In the genomic region with DNA sequence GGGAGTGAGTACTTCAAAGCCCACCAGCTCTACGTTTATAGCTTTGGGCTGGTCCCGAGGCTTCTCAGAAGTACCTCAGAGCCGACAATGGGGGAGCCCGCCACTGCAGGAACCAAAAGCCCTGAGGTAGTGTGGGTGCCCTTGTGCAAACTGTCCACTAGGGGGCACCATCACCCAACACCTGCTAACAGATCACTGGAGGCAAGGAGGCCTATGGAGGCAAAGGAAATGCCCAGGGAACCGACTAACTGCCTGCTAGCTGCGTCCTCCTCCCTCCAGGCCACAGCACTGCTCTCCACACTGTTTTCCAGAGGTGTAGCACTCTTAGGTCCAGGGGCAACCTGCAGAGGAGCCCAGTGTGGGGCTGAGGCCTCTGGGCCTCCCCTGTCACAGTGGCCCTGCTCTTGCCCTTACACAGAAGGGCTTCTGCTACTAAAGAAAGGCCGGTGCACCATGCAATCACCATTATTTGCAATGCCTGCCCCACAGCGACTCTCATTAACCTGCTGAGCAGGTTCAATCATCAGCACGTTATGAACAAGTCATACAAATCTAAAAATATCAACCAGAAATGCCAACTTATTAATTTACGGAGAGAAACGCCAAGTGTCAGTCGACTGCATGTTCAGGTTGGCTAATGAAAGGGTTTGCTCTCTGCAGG, we compare ENCODE assay signal across 8 cellular contexts.
DNase-seq lines count a peak whose midpoint lies in the region; ATAC-seq and TF ChIP-seq lines count a peak whose summit lies in the region.

No MANE protein-coding gene starts in this region.

- H3K36me3 ChIP-seq in HCT116 (ENCODE audit: control insufficient read depth in 1 of 2, insufficient read depth in 2 of 2, low read length in 2 of 2) = no peaks in the 10 kb centered on the region
- H3K36me3 ChIP-seq in MM.1S (replicated peaks; ENCODE audit: insufficient read depth, low read length) = no peaks in the 10 kb centered on the region
- H3K36me3 ChIP-seq in SJCRH30 = no peaks in the 10 kb centered on the region

- no peak for TF ChIP-seq RAD21 in HCT116 (IDR thresholded peaks at IDR 0.05; ENCODE audit: low read depth)

- H3K9me3 ChIP-seq in HCT116 (ENCODE audit: control insufficient read depth in 1 of 2, insufficient read depth in 1 of 2, low read depth in 1 of 2, low read length in 2 of 2) (no peaks in the 10 kb centered on the region), MM.1S (replicated peaks; ENCODE audit: insufficient read depth, low read length) (no peaks in the 10 kb centered on the region), SJCRH30 (replicated peaks) (no peaks in the 10 kb centered on the region)

- no peaks in the 10 kb centered on the region for H3F3A ChIP-seq in MM.1S (ENCODE audit: insufficient read depth, low read length)

- no peaks in the 10 kb centered on the region for H3K9me2 ChIP-seq in HCT116 (ENCODE audit: insufficient read depth)
- H3K9me2 ChIP-seq in MM.1S (replicated peaks; ENCODE audit: insufficient read depth, low read length) = no peaks in the 10 kb centered on the region

- ATAC-seq in HCT116 = peak; percentile 89

- H3K4me1 ChIP-seq in HCT116 (ENCODE audit: control insufficient read depth in 1 of 2, insufficient read depth in 2 of 2, low read length in 2 of 2) (peaks cover 33 to 40% of the 10 kb centered on the region in 2 experiments), MM.1S (ENCODE audit: low read length) (no peaks in the 10 kb centered on the region), SJCRH30 (0 out of 2 replicates have a peak, but pooled peaks cover 5% of the 10 kb centered on the region)

- TF ChIP-seq CTCF in HCT116 (IDR thresholded peaks at IDR 0.05 in 2 of 3, conservative IDR thresholded peaks at IDR 0.05 in 1 of 3; ENCODE audit: borderline replicate concordance in 1 of 3, insufficient read depth in 1 of 3, low read depth in 2 of 3, low read length in 2 of 3) = peak in 2 of 3 experiments; percentile 98; a peak in 4 of 6 replicates
- TF ChIP-seq CTCF in MM.1S (IDR thresholded peaks at IDR 0.05; ENCODE audit: low read length) = peak; percentile 98

- BruUV-seq in HCT116 (replicated peaks; lab: Mats Ljungman, UMichigan) = no TSS peak

- intact Hi-C loops in HCT116 (cut with micrococcal nuclease) = loop anchor here (1.0 to 10.0 kb wide), 2 partner anchors 305 to 756 kb away; a partner anchor contains a TSS

- H4K20me1 ChIP-seq in HCT116 (ENCODE audit: insufficient read depth) = no peaks in the 10 kb centered on the region
- no peaks in the 10 kb centered on the region for H4K20me1 ChIP-seq in MM.1S (ENCODE audit: insufficient read depth, low read length)

- RAD21 ChIA-PET in HCT116 (lab: Charles Lee; ENCODE audit: low non-redundant PET in 1 of 2, low total read pairs in 2 of 2, uncharacterized antibody in 2 of 2, unreplicated experiment in 2 of 2) = interaction anchor here in 1 of 2 experiments (0.8 kb wide), 1 partner anchor 252 kb away, joined by 3 read pairs; no protein-coding TSS in a partner anchor

- DNase-seq in GM04504 (ENCODE audit: low read depth) = peak; percentile 59
- peak; percentile 86 for DNase-seq in HCT116 (ENCODE audit: low read depth, low spot score)
- DNase-seq in MM.1S = peak; percentile 80
- DNase-seq in SJCRH30 = peak; percentile 80 to 94
- peak in 3 of 4 experiments; percentile 11 to 35 (median 29) for DNase-seq in activated naive CD4-positive, alpha-beta T cell (lab: John Stamatoyannopoulos, UW)
- peak; percentile 79 for DNase-seq in glomerular visceral epithelial cell (ENCODE audit: extremely low spot score)
- peak; percentile 73 for DNase-seq in pons (ENCODE audit: low spot score)
- DNase-seq in ureter (ENCODE audit: low spot score) = peak; percentile 70

- H3K4me3 ChIP-seq in HCT116 (replicated peaks in 1 of 2; ENCODE audit: low read depth in 1 of 2, low read length in 2 of 2) (peak overlapping the region; percentile 15 to 49), MM.1S (ENCODE audit: low read length) (peak overlapping the region; percentile 21; the same call in 1 of the 2 replicates), SJCRH30 (no peak overlapping the region)

- peak overlapping the region; percentile 83 for H3K4me2 ChIP-seq in HCT116 (ENCODE audit: low read length)
- H3K4me2 ChIP-seq in MM.1S (ENCODE audit: low read depth, low read length) = peak overlapping the region; percentile 70

- H3K27ac ChIP-seq in HCT116 (ENCODE audit: low read depth, low read length) (peak overlapping the region; percentile 78), MM.1S (ENCODE audit: low read length) (no peak overlapping the region), SJCRH30 (no peak overlapping the region)

- CTCF ChIA-PET in HCT116 (lab: Charles Lee) = interaction anchor here (0.6 to 2.4 kb wide), 19 partner anchors 9 to 753 kb away, joined by 3 to 25 read pairs (median 4); a partner anchor contains a TSS

- no peaks in the 10 kb centered on the region for H3K79me2 ChIP-seq in HCT116 (ENCODE audit: insufficient read depth, low read length)
- no peaks in the 10 kb centered on the region for H3K79me2 ChIP-seq in MM.1S (ENCODE audit: low read length)

- H2AFZ ChIP-seq in HCT116 (ENCODE audit: low read depth, low read length, poor library complexity, severe bottlenecking) (no peak overlapping the region), MM.1S (ENCODE audit: low read length) (peak overlapping the region; percentile 84)

- POLR2A ChIA-PET in HCT116 (lab: Charles Lee) = interaction anchor here (0.6 to 1.4 kb wide), 4 partner anchors 16 to 307 kb away, joined by 3 to 7 read pairs (median 4); a partner anchor contains a TSS

- H3K9ac ChIP-seq in HCT116 (ENCODE audit: low read length) (peak overlapping the region; percentile 68), MM.1S (ENCODE audit: low read length) (peak overlapping the region; percentile 6; the same call in 1 of the 2 replicates)

- H3K27me3 ChIP-seq in HCT116 (ENCODE audit: insufficient read depth, low read length) (no peaks in the 10 kb centered on the region), MM.1S (replicated peaks; ENCODE audit: insufficient read depth, low read length) (no peaks in the 10 kb centered on the region), SJCRH30 (no peaks in the 10 kb centered on the region)

- no peak for TF ChIP-seq POLR2A in HCT116 (IDR thresholded peaks at IDR 0.05; ENCODE audit: borderline replicate concordance, extremely low read depth, insufficient read depth, insufficient read length)

TF ChIP-seq in HCT116, 20 proteins besides CTCF, POLR2A, EP300 and RAD21:
- TF ChIP-seq TCF7L2 (IDR thresholded peaks at IDR 0.05; ENCODE audit: borderline replicate concordance, extremely low read depth, insufficient read depth, insufficient read length) = peak; percentile 53
- no peak for TF ChIP-seq EZH2phosphoT487 (IDR thresholded peaks at IDR 0.05; ENCODE audit: borderline replicate concordance)
- TF ChIP-seq CBX3 (IDR thresholded peaks at IDR 0.05; ENCODE audit: low read depth) = no peak
- TF ChIP-seq, protein P1, sequence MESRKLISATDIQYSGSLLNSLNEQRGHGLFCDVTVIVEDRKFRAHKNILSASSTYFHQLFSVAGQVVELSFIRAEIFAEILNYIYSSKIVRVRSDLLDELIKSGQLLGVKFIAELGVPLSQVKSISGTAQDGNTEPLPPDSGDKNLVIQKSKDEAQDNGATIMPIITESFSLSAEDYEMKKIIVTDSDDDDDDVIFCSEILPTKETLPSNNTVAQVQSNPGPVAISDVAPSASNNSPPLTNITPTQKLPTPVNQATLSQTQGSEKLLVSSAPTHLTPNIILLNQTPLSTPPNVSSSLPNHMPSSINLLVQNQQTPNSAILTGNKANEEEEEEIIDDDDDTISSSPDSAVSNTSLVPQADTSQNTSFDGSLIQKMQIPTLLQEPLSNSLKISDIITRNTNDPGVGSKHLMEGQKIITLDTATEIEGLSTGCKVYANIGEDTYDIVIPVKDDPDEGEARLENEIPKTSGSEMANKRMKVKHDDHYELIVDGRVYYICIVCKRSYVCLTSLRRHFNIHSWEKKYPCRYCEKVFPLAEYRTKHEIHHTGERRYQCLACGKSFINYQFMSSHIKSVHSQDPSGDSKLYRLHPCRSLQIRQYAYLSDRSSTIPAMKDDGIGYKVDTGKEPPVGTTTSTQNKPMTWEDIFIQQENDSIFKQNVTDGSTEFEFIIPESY (IDR thresholded peaks at IDR 0.05; ENCODE audit: extremely low read depth, insufficient replicate concordance, low read length) = no peak
- no peak for TF ChIP-seq EZH2 (IDR thresholded peaks at IDR 0.05)
- no peak for TF ChIP-seq ZNF274 (IDR thresholded peaks at IDR 0.05; ENCODE audit: low read depth, low read length)
- peak; percentile 35 for TF ChIP-seq YY1 (IDR thresholded peaks at IDR 0.05; ENCODE audit: extremely low read depth, insufficient replicate concordance, low read depth, low read length)
- TF ChIP-seq, protein P2, sequence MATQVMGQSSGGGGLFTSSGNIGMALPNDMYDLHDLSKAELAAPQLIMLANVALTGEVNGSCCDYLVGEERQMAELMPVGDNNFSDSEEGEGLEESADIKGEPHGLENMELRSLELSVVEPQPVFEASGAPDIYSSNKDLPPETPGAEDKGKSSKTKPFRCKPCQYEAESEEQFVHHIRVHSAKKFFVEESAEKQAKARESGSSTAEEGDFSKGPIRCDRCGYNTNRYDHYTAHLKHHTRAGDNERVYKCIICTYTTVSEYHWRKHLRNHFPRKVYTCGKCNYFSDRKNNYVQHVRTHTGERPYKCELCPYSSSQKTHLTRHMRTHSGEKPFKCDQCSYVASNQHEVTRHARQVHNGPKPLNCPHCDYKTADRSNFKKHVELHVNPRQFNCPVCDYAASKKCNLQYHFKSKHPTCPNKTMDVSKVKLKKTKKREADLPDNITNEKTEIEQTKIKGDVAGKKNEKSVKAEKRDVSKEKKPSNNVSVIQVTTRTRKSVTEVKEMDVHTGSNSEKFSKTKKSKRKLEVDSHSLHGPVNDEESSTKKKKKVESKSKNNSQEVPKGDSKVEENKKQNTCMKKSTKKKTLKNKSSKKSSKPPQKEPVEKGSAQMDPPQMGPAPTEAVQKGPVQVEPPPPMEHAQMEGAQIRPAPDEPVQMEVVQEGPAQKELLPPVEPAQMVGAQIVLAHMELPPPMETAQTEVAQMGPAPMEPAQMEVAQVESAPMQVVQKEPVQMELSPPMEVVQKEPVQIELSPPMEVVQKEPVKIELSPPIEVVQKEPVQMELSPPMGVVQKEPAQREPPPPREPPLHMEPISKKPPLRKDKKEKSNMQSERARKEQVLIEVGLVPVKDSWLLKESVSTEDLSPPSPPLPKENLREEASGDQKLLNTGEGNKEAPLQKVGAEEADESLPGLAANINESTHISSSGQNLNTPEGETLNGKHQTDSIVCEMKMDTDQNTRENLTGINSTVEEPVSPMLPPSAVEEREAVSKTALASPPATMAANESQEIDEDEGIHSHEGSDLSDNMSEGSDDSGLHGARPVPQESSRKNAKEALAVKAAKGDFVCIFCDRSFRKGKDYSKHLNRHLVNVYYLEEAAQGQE (IDR thresholded peaks at IDR 0.05; ENCODE audit: low read depth) = no peak
- TF ChIP-seq, protein P3, sequence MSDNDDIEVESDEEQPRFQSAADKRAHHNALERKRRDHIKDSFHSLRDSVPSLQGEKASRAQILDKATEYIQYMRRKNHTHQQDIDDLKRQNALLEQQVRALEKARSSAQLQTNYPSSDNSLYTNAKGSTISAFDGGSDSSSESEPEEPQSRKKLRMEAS (IDR thresholded peaks at IDR 0.05) = no peak
- TF ChIP-seq EGR1 (IDR thresholded peaks at IDR 0.05; ENCODE audit: low read depth) = no peak
- TF ChIP-seq ZFX (IDR thresholded peaks at IDR 0.05) = peak; percentile 34; the same call in 1 of the 2 replicates

Comparison
In these comparisons a context has a peak if more than half of its experiments do, and no peak if none do; other contexts are left out.
1. DNase-seq: peak in every context shown above with its lines; median percentile 87 in SJCRH30; 86 in HCT116; 80 in MM.1S; 79 in glomerular visceral epithelial cell; 73 in pons; 70 in ureter; 59 in GM04504; 29 in activated naive CD4-positive, alpha-beta T cell.